13 cellular contexts compared by ENCODE assay signal in genomic region chr19:45881909-45882528, GRCh38. TPM values are rescaled to one million over a fixed set of nuclear protein-coding genes. Genes with fewer than 3 reads are reported as not detected.
DNase-seq lines count a peak whose midpoint lies in the region; TF ChIP-seq lines count a peak whose summit lies in the region.
"Had no signal": no experiment of that assay in that cellular context is flagged by ENCODE, and none has a peak within 500 bp of the region (broad histone marks: within the 10 kb centered on the region; RNA-seq: fewer than 3 reads in every experiment).

No MANE protein-coding gene starts in this region.

- peaks cover 22% of the 10 kb centered on the region for H3K4me1 ChIP-seq in ES-I3 (ENCODE audit: insufficient read depth, low read length)
- peaks cover 22% of the 10 kb centered on the region for H3K4me1 ChIP-seq in osteoblast (ENCODE audit: insufficient read depth, low read length)

- peaks cover 17% of the 10 kb centered on the region for H3K79me2 ChIP-seq in osteoblast (ENCODE audit: insufficient read depth, low read length)

- no peak overlapping the region for H3K4me2 ChIP-seq in osteoblast (ENCODE audit: insufficient read depth, low read length)

- H3K27me3 ChIP-seq in osteoblast (ENCODE audit: insufficient read depth, low read length) = no peaks in the 10 kb centered on the region
- H3K27me3 ChIP-seq: vagina had no signal

- H3K4me1 Mint-ChIP-seq in glutamatergic neuron (ENCODE audit: low read depth, unreplicated experiment) = peaks cover 18% of the 10 kb centered on the region

- H2AFZ ChIP-seq in osteoblast (ENCODE audit: low read length) = no peak overlapping the region

- H3K4me3 ChIP-seq in osteoblast (ENCODE audit: insufficient read depth, low read length) = no peak overlapping the region

- H3K27ac Mint-ChIP-seq in glutamatergic neuron (ENCODE audit: unreplicated experiment) = no peak overlapping the region

- peaks cover 11% of the 10 kb centered on the region for H3K9me3 Mint-ChIP-seq in glutamatergic neuron (ENCODE audit: unreplicated experiment)
- H3K9me3 Mint-ChIP-seq: activated T-cell treated with anti-CD3 and anti-CD28 coated beads, Interleukin-2, amount 50 U/mL, for 24 hours had no signal

- peak overlapping the region; percentile 54 for H3K9ac ChIP-seq in ES-I3 (ENCODE audit: low read depth, low read length)

- H3K9me3 ChIP-seq in ES-I3 (ENCODE audit: control insufficient read depth, insufficient read depth, low read length) (no peaks in the 10 kb centered on the region), osteoblast (ENCODE audit: low read depth, low read length) (no peaks in the 10 kb centered on the region)
- H3K9me3 ChIP-seq: vagina had no signal

- peaks cover 24% of the 10 kb centered on the region for H4K20me1 ChIP-seq in osteoblast (ENCODE audit: insufficient read depth, low read length)

- peak overlapping the region; percentile 11 for H3K4me3 Mint-ChIP-seq in glutamatergic neuron (ENCODE audit: unreplicated experiment)

- no peaks in the 10 kb centered on the region for H3K36me3 ChIP-seq in ES-I3 (ENCODE audit: insufficient read depth, low read length)
- H3K36me3 ChIP-seq in osteoblast (ENCODE audit: insufficient read depth, low read length) = peaks cover 5% of the 10 kb centered on the region
- H3K36me3 ChIP-seq: vagina had no signal

- H3K27me3 Mint-ChIP-seq in glutamatergic neuron (ENCODE audit: unreplicated experiment) = peaks cover 11% of the 10 kb centered on the region

- TF ChIP-seq CTCF in glutamatergic neuron (IDR thresholded peaks at IDR 0.05; ENCODE audit: partially characterized antibody, unreplicated experiment) (no peak), osteoblast (IDR thresholded peaks at IDR 0.05; ENCODE audit: extremely low read depth, low read depth, low read length) (no peak)

- no peaks in the 10 kb centered on the region for H3K36me3 Mint-ChIP-seq in glutamatergic neuron (ENCODE audit: unreplicated experiment)

- peak; percentile 74 for DNase-seq in NCI-H146 treated with DMSO at 0.1 percent for 48 hours (lab: John Stamatoyannopoulos, UW; ENCODE audit: unreplicated experiment)
- no peak for DNase-seq in glutamatergic neuron
- DNase-seq in osteoblast (ENCODE audit: insufficient read length, low spot score, missing footprints) = peak; percentile 50
- no peak for DNase-seq in HPDE6-E6E7 (ENCODE audit: extremely low spot score)
- no peak for DNase-seq in DMS79 treated with DMSO at 0.1 percent for 48 hours (lab: John Stamatoyannopoulos, UW)
- no peak for DNase-seq in NOMO-1 treated with dmso at 0.1 percent for 144 hours (lab: John Stamatoyannopoulos, UW; ENCODE audit: unreplicated experiment)
- no peak for DNase-seq in stimulated activated CD8-positive, alpha-beta memory T cell treated with anti-CD3 and anti-CD28 coated beads, Interleukin-4, amount 100 ng/mL, for 48 hours

- H3K27ac ChIP-seq in osteoblast (ENCODE audit: low read depth, low read length) = no peak overlapping the region
- H3K27ac ChIP-seq: vagina had no signal

RNA-seq across cellular contexts. Expression of gene IRF2BP1, which starts 3.9 kb away (rescaled TPM):
- total RNA-seq in glutamatergic neuron (ENCODE audit: unreplicated experiment) (19.2 TPM), osteoblast (28.6 and 35.8 TPM in 2 replicates)

RNA-seq across cellular contexts. Expression of gene FOXA3, which starts 17.9 kb away (rescaled TPM):
- total RNA-seq in glutamatergic neuron (ENCODE audit: unreplicated experiment) = 1.0 TPM
- not detected in 2 replicates for total RNA-seq in osteoblast
- total RNA-seq: chondrocyte, frontal cortex, vagina had no signal

RNA-seq across cellular contexts. Expression of gene SYMPK, which starts 19.1 kb away (rescaled TPM):
- total RNA-seq in glutamatergic neuron (ENCODE audit: unreplicated experiment) (78.1 TPM), osteoblast (30.6 and 42.0 TPM in 2 replicates)

RNA-seq across cellular contexts. Expression of gene MYPOP, which starts 20.4 kb away (rescaled TPM):
- total RNA-seq in glutamatergic neuron (ENCODE audit: unreplicated experiment) (7.1 TPM), osteoblast (2.1 and 3.3 TPM in 2 replicates)

RNA-seq across cellular contexts. Expression of gene NANOS2, which starts 32.6 kb away (rescaled TPM):
- total RNA-seq in glutamatergic neuron (ENCODE audit: unreplicated experiment) (not detected), osteoblast (not detected in 2 replicates)
- total RNA-seq: chondrocyte, frontal cortex, H4, vagina had no signal

Comparison
In these comparisons a context has a peak if more than half of its experiments do, and no peak if none do; other contexts are left out.
1. DNase-seq: peak in NCI-H146 treated with DMSO at 0.1 percent for 48 hours (single experiment) and osteoblast (single experiment); none in glutamatergic neuron (single experiment), HPDE6-E6E7 (single experiment), DMS79 treated with DMSO at 0.1 percent for 48 hours (single experiment), NOMO-1 treated with dmso at 0.1 percent for 144 hours (single experiment) and stimulated activated CD8-positive, alpha-beta memory T cell treated with anti-CD3 and anti-CD28 coated beads, Interleukin-4, amount 100 ng/mL, for 48 hours (single experiment).